ENCODE assay signal across 8 cellular contexts in the genomic region with DNA sequence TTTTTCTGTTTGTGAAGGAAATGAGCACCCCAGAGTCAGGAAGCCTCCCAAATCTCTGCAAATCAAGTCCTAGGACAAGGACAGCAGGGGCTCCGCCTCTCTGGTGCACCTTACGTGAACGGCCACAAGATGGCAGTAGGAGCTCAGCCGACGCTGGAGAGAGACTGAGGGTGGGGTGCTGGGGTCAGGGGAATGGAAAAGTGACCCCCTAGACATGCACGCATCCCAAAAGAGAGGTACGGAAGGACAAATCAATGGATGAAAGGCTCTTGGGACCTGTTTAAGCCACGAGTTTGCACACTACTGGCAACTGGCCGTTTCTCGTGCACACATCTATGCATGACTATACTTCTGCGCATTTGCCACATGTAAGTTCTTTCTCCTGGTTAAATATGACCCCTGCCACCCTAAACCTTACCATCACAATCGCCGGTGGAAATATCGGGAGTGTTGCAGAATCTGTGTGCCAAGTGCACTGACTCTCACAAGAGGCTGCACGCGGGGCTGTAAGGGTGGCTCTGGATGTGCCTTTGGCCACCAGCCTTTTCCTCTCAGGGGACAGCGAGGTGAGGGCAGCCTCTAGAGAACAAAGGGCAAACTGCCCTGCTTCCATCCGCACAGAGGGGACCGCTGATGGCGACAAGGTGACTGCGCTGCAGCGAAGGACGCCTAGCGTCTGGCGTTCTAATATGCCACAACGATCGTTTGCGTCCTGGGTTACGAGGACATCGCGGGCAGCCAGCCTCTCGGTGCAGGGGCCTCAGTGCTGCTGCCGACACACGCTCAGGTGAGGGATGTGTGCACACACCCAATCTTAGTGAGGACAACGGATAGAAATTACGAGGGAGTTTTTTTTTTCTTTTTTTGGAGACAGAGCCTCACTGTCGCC.
DNase-seq lines count a peak whose midpoint lies in the region; ATAC-seq and TF ChIP-seq lines count a peak whose summit lies in the region.

No MANE protein-coding gene starts in this region.

- peaks cover 33% of the 10 kb centered on the region for H3K4me1 Mint-ChIP-seq in activated T-cell treated with anti-CD3 and anti-CD28 coated beads, Interleukin-2, amount 50 U/mL, for 24 hours (ENCODE audit: low read depth)
- H3K4me1 Mint-ChIP-seq in nephron progenitor cell = peaks cover 15% of the 10 kb centered on the region

- peak overlapping the region in 10 of 11 experiments; percentile 4 to 79 (median 22); a peak in 10 of 22 replicates for H3K9ac ChIP-seq in BLaER1 treated with 17β-estradiol and CSF1 and Interleukin-3, amounts not matched to agents 10 nM and 100 nM

- no peaks in the 10 kb centered on the region for H3K36me3 Mint-ChIP-seq in activated T-cell treated with anti-CD3 and anti-CD28 coated beads, Interleukin-2, amount 50 U/mL, for 24 hours (ENCODE audit: low read depth)
- no peaks in the 10 kb centered on the region for H3K36me3 Mint-ChIP-seq in nephron progenitor cell (ENCODE audit: low read depth)

- H3K4me3 ChIP-seq in BLaER1 treated with 17β-estradiol and CSF1 and Interleukin-3, amounts not matched to agents 10 nM and 100 nM = peak overlapping the region in 4 of 10 experiments; percentile 5 to 26 (median 10); a peak in 4 of 20 replicates
- H3K4me3 ChIP-seq in HEK293 (ENCODE audit: low read depth, low read length) = no peak overlapping the region

- peaks cover 0 to 6% (median 0%) of the 10 kb centered on the region in 11 experiments; a peak in 2 of 22 replicates for H3K36me3 ChIP-seq in BLaER1 treated with 17β-estradiol and CSF1 and Interleukin-3, amounts not matched to agents 10 nM and 100 nM
- no peaks in the 10 kb centered on the region for H3K36me3 ChIP-seq in HEK293 (ENCODE audit: control insufficient read depth in 2 of 2, insufficient read depth in 1 of 2, low read length in 2 of 2)

- POLR2A ChIA-PET in HEK293 (lab: Yijun Ruan, JAX) = no interaction called here

- H3K27me3 ChIP-seq in BLaER1 treated with 17β-estradiol and CSF1 and Interleukin-3, amounts not matched to agents 10 nM and 100 nM = no peaks in the 10 kb centered on the region

- no peak overlapping the region for H3K4me3 Mint-ChIP-seq in activated T-cell treated with anti-CD3 and anti-CD28 coated beads, Interleukin-2, amount 50 U/mL, for 24 hours
- H3K4me3 Mint-ChIP-seq in nephron progenitor cell = no peak overlapping the region

- H3K27ac Mint-ChIP-seq in activated T-cell treated with anti-CD3 and anti-CD28 coated beads, Interleukin-2, amount 50 U/mL, for 24 hours = no peak overlapping the region
- no peak overlapping the region for H3K27ac Mint-ChIP-seq in nephron progenitor cell

- peaks cover 0 to 24% (median 12%) of the 10 kb centered on the region in 11 experiments; a peak in 16 of 22 replicates for H3K9me3 ChIP-seq in BLaER1 treated with 17β-estradiol and CSF1 and Interleukin-3, amounts not matched to agents 10 nM and 100 nM (replicated peaks in 1 of 11)
- H3K9me3 ChIP-seq in HEK293 (ENCODE audit: control insufficient read depth, insufficient read depth, low read depth, low read length) = no peaks in the 10 kb centered on the region

- no peaks in the 10 kb centered on the region for H3K9me3 Mint-ChIP-seq in activated T-cell treated with anti-CD3 and anti-CD28 coated beads, Interleukin-2, amount 50 U/mL, for 24 hours
- H3K9me3 Mint-ChIP-seq in nephron progenitor cell = peaks cover 16% of the 10 kb centered on the region

- TF ChIP-seq CTCF in HEK293 (tag by site-specific recombination; IDR thresholded peaks at IDR 0.05) (peak; percentile 59), nephron progenitor cell (IDR thresholded peaks at IDR 0.05) (peak; percentile 90)

- peak overlapping the region; percentile 43 to 91 (median 77) for H3K4me2 ChIP-seq in BLaER1 treated with 17β-estradiol and CSF1 and Interleukin-3, amounts not matched to agents 10 nM and 100 nM

- H3K27ac ChIP-seq in BLaER1 treated with 17β-estradiol and CSF1 and Interleukin-3, amounts not matched to agents 10 nM and 100 nM = peak overlapping the region in 10 of 11 experiments; percentile 88 to 98 (median 93); a peak in 16 of 22 replicates
- no peak overlapping the region for H3K27ac ChIP-seq in HEK293 (ENCODE audit: extremely low read depth, low read depth, low read length)
- no peak overlapping the region for H3K27ac ChIP-seq in substantia nigra (ENCODE audit: low read depth, low read length, poor library complexity, severe bottlenecking)

- H3K27me3 Mint-ChIP-seq in activated T-cell treated with anti-CD3 and anti-CD28 coated beads, Interleukin-2, amount 50 U/mL, for 24 hours = no peaks in the 10 kb centered on the region
- peaks cover 6% of the 10 kb centered on the region for H3K27me3 Mint-ChIP-seq in nephron progenitor cell (ENCODE audit: low read depth, poor library complexity)

- H3K4me1 ChIP-seq in BLaER1 treated with 17β-estradiol and CSF1 and Interleukin-3, amounts not matched to agents 10 nM and 100 nM = peaks cover 40 to 69% (median 64%) of the 10 kb centered on the region in 10 experiments
- H3K4me1 ChIP-seq in HEK293 (ENCODE audit: control insufficient read depth, insufficient read depth, low read length) = no peaks in the 10 kb centered on the region

- no peak for ATAC-seq in HG03520 (IDR thresholded peaks at IDR 0.05; ENCODE audit: unreplicated experiment)

- H4K20me1 ChIP-seq in BLaER1 treated with 17β-estradiol and CSF1 and Interleukin-3, amounts not matched to agents 10 nM and 100 nM = no peaks in the 10 kb centered on the region

- peak; percentile 13 to 47 for DNase-seq in NOMO-1 (lab: John Stamatoyannopoulos, UW; ENCODE audit: unreplicated experiment in 2 of 2)
- DNase-seq in activated T-cell treated with anti-CD3 and anti-CD28 coated beads, Interleukin-2, amount 50 U/mL, for 24 hours = peak; percentile 78
- peak; percentile 26 for DNase-seq in fibroblast of gingiva (ENCODE audit: low read depth)
- DNase-seq in nephron progenitor cell = peak; percentile 69
- DNase-seq in substantia nigra (lab: John Stamatoyannopoulos, UW) = peak in 38 of 49 donors; percentile 3 to 60 (median 25)

- CTCF ChIA-PET in HEK293 (lab: Yijun Ruan, JAX) = interaction anchor here (0.7 to 3.3 kb wide), 7 partner anchors 18 to 732 kb away, joined by 3 to 30 read pairs (median 4); no protein-coding TSS in a partner anchor

TF ChIP-seq in HEK293, 187 proteins besides CTCF, POLR2A, EP300 and RAD21:
- no peak for TF ChIP-seq YY1 (tag by site-specific recombination; IDR thresholded peaks at IDR 0.05)
- TF ChIP-seq ZNF416 (tag by site-specific recombination; IDR thresholded peaks at IDR 0.05) = no peak
- no peak for TF ChIP-seq SCRT1 (tag by site-specific recombination; IDR thresholded peaks at IDR 0.05; ENCODE audit: borderline replicate concordance)
- no peak for TF ChIP-seq GLI2 (tag by site-specific recombination; IDR thresholded peaks at IDR 0.05; ENCODE audit: borderline replicate concordance, low read depth)
- TF ChIP-seq ZNF654 (tag by site-specific recombination; IDR thresholded peaks at IDR 0.05; ENCODE audit: low read depth) = peak; percentile 87
- TF ChIP-seq ZNF433 (tag by site-specific recombination; IDR thresholded peaks at IDR 0.05; ENCODE audit: low read depth) = no peak
- TF ChIP-seq ZNF175 (tag by site-specific recombination; IDR thresholded peaks at IDR 0.05) = no peak
- TF ChIP-seq ZNF404 (tag by site-specific recombination; IDR thresholded peaks at IDR 0.05) = no peak
- no peak for TF ChIP-seq ZNF10 (tag by site-specific recombination; IDR thresholded peaks at IDR 0.05)
- TF ChIP-seq GFI1B (tag by site-specific recombination; IDR thresholded peaks at IDR 0.05) = peak; percentile 11; the same call in 1 of the 2 replicates
- TF ChIP-seq ZNF610 (tag by site-specific recombination; IDR thresholded peaks at IDR 0.05; ENCODE audit: borderline replicate concordance) = no peak
- TF ChIP-seq ZIC2 (tag by site-specific recombination; IDR thresholded peaks at IDR 0.05) = no peak
- TF ChIP-seq MZF1 (tag by site-specific recombination; IDR thresholded peaks at IDR 0.05; ENCODE audit: borderline replicate concordance) = no peak

Comparison
In these comparisons a context has a peak if more than half of its experiments do, and no peak if none do; other contexts are left out.
1. H3K27ac ChIP-seq: peak in BLaER1 treated with 17β-estradiol and CSF1 and Interleukin-3, amounts not matched to agents 10 nM and 100 nM (10 of 11); none in HEK293 (single experiment) and substantia nigra (single experiment).
2. DNase-seq: peak in every context shown above with its lines; median percentile 78 in activated T-cell treated with anti-CD3 and anti-CD28 coated beads, Interleukin-2, amount 50 U/mL, for 24 hours; 69 in nephron progenitor cell; 30 in NOMO-1; 26 in fibroblast of gingiva; 25 in substantia nigra.